7 cellular contexts compared by ENCODE assay signal in the genomic region with DNA sequence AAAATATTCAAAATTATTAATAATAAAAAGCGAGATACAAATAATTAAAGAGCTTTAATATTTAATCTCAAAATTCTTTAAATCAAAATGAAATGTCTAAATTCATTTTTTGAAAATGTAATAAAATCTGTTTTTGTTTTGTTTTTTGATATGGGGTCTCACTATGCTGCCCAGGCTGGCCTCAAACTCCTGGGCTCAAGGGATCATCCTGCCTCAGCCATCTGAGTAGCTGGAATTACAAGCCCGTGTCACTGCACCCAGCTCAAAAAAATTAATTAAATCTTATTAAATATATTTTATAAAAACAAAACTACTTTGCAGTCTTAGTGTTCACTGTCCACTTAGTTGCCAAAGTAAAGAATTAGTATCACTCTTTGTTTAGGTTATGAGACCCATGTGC.
"Had no signal": no experiment of that assay in that cellular context is flagged by ENCODE, and none has a peak within 500 bp of the region (broad histone marks: within the 10 kb centered on the region; RNA-seq: fewer than 3 reads in every experiment).

No MANE protein-coding gene starts in this region.

- DNase-seq: IMR-90, KBM-7, KG1 had no signal

- H3K27ac Mint-ChIP-seq: IgD-negative memory B cell had no signal

- H3K4me3 Mint-ChIP-seq: IgD-negative memory B cell had no signal

- H3K27ac ChIP-seq: HL-60, KMS-11 had no signal

- H3K9me3 Mint-ChIP-seq: IgD-negative memory B cell had no signal

- H3K9ac ChIP-seq: KMS-11 had no signal

- FAIRE-seq: HTR-8/SVneo had no signal

- H3K4me2 ChIP-seq: KMS-11 had no signal

- H3K4me1 Mint-ChIP-seq: IgD-negative memory B cell had no signal
